In the genomic region with DNA sequence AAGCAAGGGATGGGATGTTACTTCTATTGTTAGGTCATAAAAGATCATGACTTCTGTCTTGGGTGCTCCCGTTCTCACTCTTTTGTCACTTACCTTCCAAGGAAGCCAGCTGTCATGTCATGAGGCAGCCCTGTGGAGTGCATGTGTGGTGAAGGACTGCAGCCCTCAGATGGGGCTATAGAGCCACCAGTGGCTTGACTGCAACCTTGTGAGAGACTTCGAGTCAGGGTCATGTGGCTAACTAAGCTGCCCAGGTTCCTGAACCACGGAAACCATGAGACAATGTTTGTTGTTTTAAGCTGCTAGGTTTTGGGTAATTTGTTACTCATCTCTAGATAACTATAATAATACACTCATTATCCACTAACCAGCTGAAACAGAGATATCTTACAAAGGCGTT, we compare ENCODE assay signal across 16 cellular contexts.
DNase-seq lines count a peak whose midpoint lies in the region; ATAC-seq and TF ChIP-seq lines count a peak whose summit lies in the region.
"Had no signal": no experiment of that assay in that cellular context is flagged by ENCODE, and none has a peak within 500 bp of the region (broad histone marks: within the 10 kb centered on the region; RNA-seq: fewer than 3 reads in every experiment).

No MANE protein-coding gene starts in this region.

- H3K9ac ChIP-seq in PC-3 (ENCODE audit: low read length): no peak overlapping the region

- DNase-seq in cardiac muscle cell (ENCODE audit: low read depth in 1 of 2, low spot score in 1 of 2) (peak in 1 of 2 donors; percentile 33), right cardiac atrium (no peak), PC-3 (peak; percentile 70), fibroblast of the aortic adventitia (ENCODE audit: low read depth) (peak; percentile 16), stromal cell of bone marrow (ENCODE audit: low read depth) (peak; percentile 2), NK-92 (lab: John Stamatoyannopoulos, UW; ENCODE audit: unreplicated experiment) (no peak), mesenteric fat pad (ENCODE audit: low spot score) (no peak)
- no peak for DNase-seq in activated CD4-positive, alpha-beta T cell treated with anti-CD3 and anti-CD28 coated beads, Interleukin-2, amount 50 U/mL, for 4 hours
- DNase-seq: activated CD4-positive, alpha-beta T cell treated with anti-CD3 and anti-CD28 coated beads, Interleukin-2, amount 10 ng/mL, durations not matched to agents 24 days and 14 days; DMS153; left colon; stimulated activated CD8-positive, alpha-beta memory T cell treated with anti-CD3 and anti-CD28 coated beads, Interleukin-4, amount 100 ng/mL, for 48 hours; thyroid gland had no signal

- H3K4me2 ChIP-seq in PC-3 (ENCODE audit: low read length): no peak overlapping the region

- H2AFZ ChIP-seq in PC-3 (ENCODE audit: low read length): no peak overlapping the region

- no peaks in the 10 kb centered on the region for H3K27me3 ChIP-seq in cardiac muscle cell
- H3K27me3 ChIP-seq in right cardiac atrium (ENCODE audit: control insufficient read depth, insufficient read depth): no peaks in the 10 kb centered on the region
- no peaks in the 10 kb centered on the region for H3K27me3 ChIP-seq in PC-3 (ENCODE audit: low read length)
- H3K27me3 ChIP-seq: ascending aorta, thyroid gland had no signal

- H3K9me2 ChIP-seq in PC-3 (replicated peaks; ENCODE audit: low read length): no peaks in the 10 kb centered on the region

- H3F3A ChIP-seq in PC-3 (ENCODE audit: low read length, unreplicated experiment): no peaks in the 10 kb centered on the region

- intact Hi-C loops in right cardiac atrium (cut with DNase I) (no loop called here), PC-3 (cut with micrococcal nuclease) (no loop called here)

- WGBS in right cardiac atrium: 76% methylated on average over 4 of the region's 4 CpGs

- H3K4me3 ChIP-seq in cardiac muscle cell: no peak overlapping the region
- no peak overlapping the region for H3K4me3 ChIP-seq in right cardiac atrium (ENCODE audit: low read length)
- H3K4me3 ChIP-seq in PC-3 (ENCODE audit: low read length): no peak overlapping the region
- H3K4me3 ChIP-seq in fibroblast of the aortic adventitia (ENCODE audit: low read depth, low read length): no peak overlapping the region
- H3K4me3 ChIP-seq: ascending aorta, prostate gland, thyroid gland had no signal

- no TSS peak for BruUV-seq in PC-3 (replicated peaks; lab: Mats Ljungman, UMichigan)

- no peaks in the 10 kb centered on the region for H3K79me2 ChIP-seq in PC-3 (ENCODE audit: low read length)

- no peaks in the 10 kb centered on the region for H4K20me1 ChIP-seq in PC-3 (ENCODE audit: low read length)

- no peak for ATAC-seq in right cardiac atrium
- ATAC-seq in PC-3: peak; percentile 38; the same call in 1 of the 2 replicates
- ATAC-seq: activated T-helper 17 cell treated with anti-CD3 and anti-CD28 coated beads, Interleukin-2, amount 50 U/mL, for 72 hours; left colon had no signal

- H3K4me1 ChIP-seq in cardiac muscle cell (ENCODE audit: low read depth) (no peaks in the 10 kb centered on the region), right cardiac atrium (ENCODE audit: control insufficient read depth, insufficient read depth, low read length) (no peaks in the 10 kb centered on the region), PC-3 (ENCODE audit: insufficient read depth, low read length) (peaks cover 12% of the 10 kb centered on the region)
- H3K4me1 ChIP-seq: ascending aorta, prostate gland, thyroid gland had no signal

- POLR2A ChIA-PET in PC-3 (lab: Charles Lee; ENCODE audit: unreplicated experiment): no interaction called here

- H3K27ac ChIP-seq in cardiac muscle cell (no peak overlapping the region), right cardiac atrium (ENCODE audit: low read length) (no peak overlapping the region), PC-3 (ENCODE audit: low read length) (no peak overlapping the region)
- H3K27ac ChIP-seq: ascending aorta, prostate gland, thyroid gland had no signal

- H3K36me3 ChIP-seq in cardiac muscle cell (no peaks in the 10 kb centered on the region), PC-3 (ENCODE audit: low read depth, low read length) (no peaks in the 10 kb centered on the region)
- H3K36me3 ChIP-seq: ascending aorta, prostate gland, thyroid gland had no signal

- H3K9me3 ChIP-seq in cardiac muscle cell (ENCODE audit: low read depth): no peaks in the 10 kb centered on the region
- H3K9me3 ChIP-seq in right cardiac atrium (ENCODE audit: control insufficient read depth, low read length): no peaks in the 10 kb centered on the region
- no peaks in the 10 kb centered on the region for H3K9me3 ChIP-seq in PC-3 (ENCODE audit: low read length)
- H3K9me3 ChIP-seq: ascending aorta, prostate gland, thyroid gland had no signal

- TF ChIP-seq CTCF in cardiac muscle cell (IDR thresholded peaks at IDR 0.05; ENCODE audit: low read depth, low read length) (peak; percentile 8), PC-3 (conservative IDR thresholded peaks at IDR 0.05; ENCODE audit: low read depth, low read length) (peak; percentile 66), fibroblast of the aortic adventitia (IDR thresholded peaks at IDR 0.05; ENCODE audit: insufficient read depth, low read length) (no peak)

- CTCF ChIA-PET in PC-3 (lab: Charles Lee): no interaction called here

Comparison
In these comparisons a context has a peak if more than half of its experiments do, and no peak if none do; other contexts are left out.
1. DNase-seq: peak in PC-3 (single experiment), fibroblast of the aortic adventitia (single experiment) and stromal cell of bone marrow (single experiment); none in right cardiac atrium (0 of 3), NK-92 (single experiment), activated CD4-positive, alpha-beta T cell treated with anti-CD3 and anti-CD28 coated beads, Interleukin-2, amount 50 U/mL, for 4 hours (0 of 2) and mesenteric fat pad (single experiment).